ENCODE assay signal across 14 cellular contexts in the genomic region with DNA sequence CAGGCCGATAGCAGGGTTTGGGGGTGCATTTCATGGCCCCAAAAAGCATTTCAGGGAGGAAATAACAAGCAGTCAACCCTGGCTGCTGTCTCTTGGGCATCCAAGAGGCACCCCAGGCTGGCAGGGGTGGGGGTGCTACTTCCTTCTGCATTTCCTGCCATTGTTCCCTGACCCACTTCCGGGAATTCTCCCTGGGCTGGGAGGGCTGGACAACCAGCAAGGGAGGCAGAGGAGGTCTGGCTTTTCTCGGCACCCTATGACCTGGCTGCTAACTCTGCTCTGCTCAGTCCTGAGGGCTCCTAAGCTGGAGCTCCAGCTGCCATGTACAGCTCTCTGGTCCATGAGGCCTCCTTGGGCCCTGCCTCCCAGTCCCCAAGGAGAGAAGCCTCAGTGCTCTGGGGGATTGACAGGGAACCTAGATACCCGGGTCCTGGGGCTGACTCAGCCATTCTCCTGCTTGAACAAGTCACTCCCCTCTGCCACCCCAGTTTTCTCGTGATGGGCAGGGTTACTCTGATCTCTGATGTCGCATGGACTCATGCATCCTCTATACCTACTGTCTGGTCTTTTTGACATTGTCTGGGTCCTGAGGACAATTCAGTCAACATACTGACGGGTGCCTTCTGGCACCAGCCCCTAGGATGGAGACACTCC. TPM values are rescaled to one million over a fixed set of nuclear protein-coding genes. Genes with fewer than 3 reads are reported as not detected.
DNase-seq lines count a peak whose midpoint lies in the region; ATAC-seq and TF ChIP-seq lines count a peak whose summit lies in the region.
"Had no signal": no experiment of that assay in that cellular context is flagged by ENCODE, and none has a peak within 500 bp of the region (broad histone marks: within the 10 kb centered on the region; RNA-seq: fewer than 3 reads in every experiment).

No MANE protein-coding gene starts in this region.

- ATAC-seq in upper lobe of left lung (ENCODE audit: low FRiP score in 2 of 2) (peak in 1 of 2 donors; percentile 52), GM18868 (IDR thresholded peaks at IDR 0.05; ENCODE audit: unreplicated experiment) (no peak)

- no peak overlapping the region for H2BK120ac ChIP-seq in mesenchymal stem cell (ENCODE audit: low read depth, low read length)

- H3K4me1 ChIP-seq in SJSA1 (replicated peaks): peaks cover 60% of the 10 kb centered on the region
- peaks cover 6 to 55% (median 20%) of the 10 kb centered on the region in 3 donors for H3K4me1 ChIP-seq in esophagus squamous epithelium
- peaks cover 38% of the 10 kb centered on the region for H3K4me1 ChIP-seq in mesenchymal stem cell (ENCODE audit: control insufficient read depth, insufficient read depth, low read depth, low read length)
- H3K4me1 ChIP-seq in upper lobe of left lung: peaks cover 30 to 57% (median 41%) of the 10 kb centered on the region in 4 donors

- H3K4ac ChIP-seq in mesenchymal stem cell (ENCODE audit: low read depth in 1 of 2, low read length in 2 of 2): no peak overlapping the region

- H3K27me3 ChIP-seq in SJSA1 (replicated peaks) (no peaks in the 10 kb centered on the region), esophagus squamous epithelium (no peaks in the 10 kb centered on the region), mesenchymal stem cell (ENCODE audit: control insufficient read depth in 1 of 2, insufficient read depth in 1 of 2, low read length in 2 of 2) (peaks cover 0 to 20% of the 10 kb centered on the region in 2 experiments), upper lobe of left lung (no peaks in the 10 kb centered on the region)
- H3K27me3 ChIP-seq: cardiac muscle cell had no signal

- peak overlapping the region; percentile 100 for H2AK5ac ChIP-seq in mesenchymal stem cell (ENCODE audit: low read length, severe bottlenecking)

- DNase-seq in SJSA1 (ENCODE audit: low read depth in 1 of 2, low spot score in 2 of 2) (peak; percentile 66 to 70), esophagus squamous epithelium (lab: John Stamatoyannopoulos, UW) (no peak), mesenchymal stem cell (no peak), upper lobe of left lung (peak in 1 of 2 donors; percentile 34), AML-193 (lab: John Stamatoyannopoulos, UW) (no peak), NAMALWA (ENCODE audit: low spot score) (no peak)
- DNase-seq in activated CD4-positive, alpha-beta T cell treated with anti-CD3 and anti-CD28 coated beads, Interleukin-2, amount 50 U/mL, for 48 hours: no peak
- DNase-seq: activated naive CD4-positive, alpha-beta T cell; GDM1; NCI-H2107; NK-92 treated with Interleukin-12 subunit alpha and Interleukin-12 subunit beta, amount 100 ng/mL, for 24 hours; stimulated activated naive CD4-positive, alpha-beta T cell treated with Interleukin-2 at 50 U/mL for 16 hours had no signal

- H2BK12ac ChIP-seq in mesenchymal stem cell (ENCODE audit: low read length in 2 of 2): peak overlapping the region in 1 of 2 experiments; percentile 32

- TF ChIP-seq CTCF in esophagus squamous epithelium (IDR thresholded peaks at IDR 0.05) (no peak), upper lobe of left lung (IDR thresholded peaks at IDR 0.05) (no peak)

- H3K9ac ChIP-seq in mesenchymal stem cell (ENCODE audit: low read length): no peak overlapping the region

- WGBS in esophagus squamous epithelium, 2 donors: 62 to 74% methylated on average over 3 to 4 of the region's 7 CpGs
- WGBS in mesenchymal stem cell: 72% methylated on average over 7 of the region's 7 CpGs
- WGBS in upper lobe of left lung, 2 donors: 49 to 56% methylated on average over 6 to 7 of the region's 7 CpGs

- H3K79me1 ChIP-seq in mesenchymal stem cell (replicated peaks; ENCODE audit: low read length, poor library complexity, severe bottlenecking): peaks cover 40% of the 10 kb centered on the region

- H3K36me3 ChIP-seq in SJSA1: peaks cover 10% of the 10 kb centered on the region; the same call in 1 of the 2 replicates
- H3K36me3 ChIP-seq in esophagus squamous epithelium: no peaks in the 10 kb centered on the region
- H3K36me3 ChIP-seq in mesenchymal stem cell (ENCODE audit: control insufficient read depth in 1 of 2, insufficient read depth in 2 of 2, low read depth in 1 of 2, low read length in 2 of 2): peaks cover 0 to 45% of the 10 kb centered on the region in 2 experiments
- no peaks in the 10 kb centered on the region for H3K36me3 ChIP-seq in upper lobe of left lung
- H3K36me3 ChIP-seq: cardiac muscle cell had no signal

- intact Hi-C loops in esophagus squamous epithelium (cut with DNase I): no loop called here

- no peak overlapping the region for H3K23ac ChIP-seq in mesenchymal stem cell (ENCODE audit: low read length in 2 of 2)

- peak in 2 of 4 donors; percentile 75 to 86 for TF ChIP-seq EP300 in upper lobe of left lung (IDR thresholded peaks at IDR 0.05)

- no peak overlapping the region for H2BK15ac ChIP-seq in mesenchymal stem cell (ENCODE audit: low read depth, poor library complexity, severe bottlenecking)

- no peak overlapping the region for H4K91ac ChIP-seq in mesenchymal stem cell (ENCODE audit: low read length)

- H3K14ac ChIP-seq in mesenchymal stem cell (ENCODE audit: low read length in 2 of 2): peak overlapping the region in 1 of 2 experiments; percentile 48

- TF ChIP-seq POLR2A in esophagus squamous epithelium (IDR thresholded peaks at IDR 0.05) (no peak), upper lobe of left lung (IDR thresholded peaks at IDR 0.05) (peak in 1 of 4 donors; percentile 12)

- H2AFZ ChIP-seq in mesenchymal stem cell (ENCODE audit: low read depth, low read length): no peak overlapping the region

- H3K27ac ChIP-seq in SJSA1 (peak overlapping the region; percentile 94), esophagus squamous epithelium (peak overlapping the region in 3 of 4 donors; percentile 16 to 63 (median 22)), mesenchymal stem cell (ENCODE audit: low read length, poor library complexity, severe bottlenecking) (peak overlapping the region; percentile 98), upper lobe of left lung (peak overlapping the region; percentile 61 to 91 (median 76))
- H3K27ac ChIP-seq: cardiac muscle cell had no signal

- H3K4me3 ChIP-seq in SJSA1: no peak overlapping the region
- no peak overlapping the region for H3K4me3 ChIP-seq in esophagus squamous epithelium
- no peak overlapping the region for H3K4me3 ChIP-seq in mesenchymal stem cell (ENCODE audit: insufficient read depth in 1 of 2, low read depth in 1 of 2, low read length in 2 of 2)
- no peak overlapping the region for H3K4me3 ChIP-seq in upper lobe of left lung
- H3K4me3 ChIP-seq: cardiac muscle cell had no signal

- H4K8ac ChIP-seq in mesenchymal stem cell (ENCODE audit: low read length): peak overlapping the region; percentile 31

- no peaks in the 10 kb centered on the region for H3K9me3 ChIP-seq in SJSA1 (replicated peaks)
- H3K9me3 ChIP-seq in esophagus squamous epithelium: no peaks in the 10 kb centered on the region
- no peaks in the 10 kb centered on the region for H3K9me3 ChIP-seq in mesenchymal stem cell (ENCODE audit: control insufficient read depth, low read length)
- no peaks in the 10 kb centered on the region for H3K9me3 ChIP-seq in upper lobe of left lung

- no peak overlapping the region for H3K4me2 ChIP-seq in mesenchymal stem cell (ENCODE audit: low read length, poor library complexity, severe bottlenecking)

- H3K18ac ChIP-seq in mesenchymal stem cell (ENCODE audit: low read depth in 1 of 2, low read length in 2 of 2): peak overlapping the region in 1 of 2 experiments; percentile 42

- H2BK5ac ChIP-seq in mesenchymal stem cell (ENCODE audit: low read depth, low read length, poor library complexity, severe bottlenecking): peak overlapping the region; percentile 83

RNA-seq across cellular contexts. Expression of a gene that starts 47.2 kb away (rescaled TPM):
- 12.1 and 17.2 TPM in 2 replicates for total RNA-seq in SJSA1 (2014; rRNA removed; shearing (Covaris generic))
- total RNA-seq in esophagus squamous epithelium: 10 to 100 TPM in 1 of 4 donors, 1 to 10 TPM in 3; 2.4 to 10.6 (median 4.3) TPM
- 0.33 TPM for polyA plus RNA-seq in mesenchymal stem cell (2013, experiment 1 of 2)
- 0.37 TPM for polyA plus RNA-seq in mesenchymal stem cell (2013, experiment 2 of 2)
- 10 to 100 TPM; 17.5 to 72.7 (median 42.7) TPM for total RNA-seq in upper lobe of left lung

Comparison
In these comparisons a context has a peak if more than half of its experiments do, and no peak if none do; other contexts are left out.
1. DNase-seq: peak in SJSA1 (2 of 2); none in esophagus squamous epithelium (single experiment), mesenchymal stem cell (single experiment), AML-193 (0 of 2), activated CD4-positive, alpha-beta T cell treated with anti-CD3 and anti-CD28 coated beads, Interleukin-2, amount 50 U/mL, for 48 hours (0 of 2) and NAMALWA (single experiment).
2. H3K27ac ChIP-seq: peak in every context shown above with its lines; median percentile 98 in mesenchymal stem cell; 94 in SJSA1; 76 in upper lobe of left lung; 22 in esophagus squamous epithelium.